ENCODE assay signal across 9 cellular contexts in the genomic region with DNA sequence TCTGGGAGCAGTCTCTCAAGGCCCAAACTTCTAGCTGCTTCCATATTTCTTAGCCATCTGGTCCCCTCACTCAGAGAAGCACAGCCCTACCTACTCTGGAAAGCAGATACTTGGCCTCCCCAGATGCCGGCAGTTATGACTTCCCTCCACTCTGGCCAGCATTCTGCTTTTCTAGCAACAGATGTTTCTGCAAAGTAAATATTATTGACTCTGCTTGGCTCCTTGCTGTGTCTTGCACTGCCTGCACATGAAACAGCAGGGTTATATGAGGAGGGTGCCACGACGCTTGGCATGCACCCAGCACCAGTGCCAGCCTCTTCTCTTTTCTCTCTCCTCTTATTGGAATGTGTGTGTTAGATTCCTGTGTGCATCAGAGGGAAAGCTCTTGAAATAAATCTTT.
A peak's percentile ranks its signal among the peaks of the same experiment; 100 is the strongest.
DNase-seq lines count a peak whose midpoint lies in the region; ATAC-seq and TF ChIP-seq lines count a peak whose summit lies in the region.
"Had no signal": no experiment of that assay in that cellular context is flagged by ENCODE, and none has a peak within 500 bp of the region (broad histone marks: within the 10 kb centered on the region; RNA-seq: fewer than 3 reads in every experiment).

No MANE protein-coding gene starts in this region.

- no peak for TF ChIP-seq RAD21 in IMR-90 (IDR thresholded peaks at IDR 0.05; ENCODE audit: low read length)

- H3K4me1 ChIP-seq in IMR-90 (ENCODE audit: control insufficient read depth, insufficient read depth, low read length), result peaks cover 4% of the 10 kb centered on the region; the same call in 1 of the 2 replicates

- H2AK9ac ChIP-seq in IMR-90 (replicated peaks; ENCODE audit: low read depth, low read length, poor library complexity), result peak overlapping the region; percentile 68

- no peak overlapping the region for H3K4me2 ChIP-seq in IMR-90 (ENCODE audit: low read depth, low read length)

- H2BK15ac ChIP-seq in IMR-90 (ENCODE audit: low read depth, low read length), result no peak overlapping the region

- no peaks in the 10 kb centered on the region for H4K20me1 ChIP-seq in IMR-90 (ENCODE audit: insufficient read depth, low read length)

- POLR2A ChIA-PET in IMR-90 (lab: Charles Lee; ENCODE audit: unreplicated experiment), result no interaction called here

- H2BK120ac ChIP-seq in IMR-90 (ENCODE audit: low read depth, low read length), result no peak overlapping the region

- H2AFZ ChIP-seq in IMR-90 (replicated peaks; ENCODE audit: low read length, poor library complexity), result no peak overlapping the region

- no peak overlapping the region for H3K4me3 ChIP-seq in IMR-90 (ENCODE audit: insufficient read depth, low read depth, low read length)

- H3K36me3 ChIP-seq in IMR-90 (ENCODE audit: control insufficient read depth, insufficient read depth, low read length), result no peaks in the 10 kb centered on the region

- H3K79me1 ChIP-seq in IMR-90 (ENCODE audit: low read depth in 1 of 2, low read length in 2 of 2), result no peaks in the 10 kb centered on the region

- no peak overlapping the region for H2AK5ac ChIP-seq in IMR-90 (ENCODE audit: low read depth, low read length)

- no peak overlapping the region for H3K4ac ChIP-seq in IMR-90 (ENCODE audit: low read depth, low read length)

- no peak overlapping the region for H3K56ac ChIP-seq in IMR-90 (ENCODE audit: extremely low read depth, insufficient read depth, low read length)

- no peak overlapping the region for H3K18ac ChIP-seq in IMR-90 (ENCODE audit: low read depth, low read length)

- TF ChIP-seq POLR2A in IMR-90 (IDR thresholded peaks at IDR 0.05; ENCODE audit: low read depth, low read length), result no peak

- TF ChIP-seq CTCF in IMR-90 (conservative IDR thresholded peaks at IDR 0.05; ENCODE audit: low read depth, low read length), result no peak

- peaks cover 29% of the 10 kb centered on the region for H3K27me3 ChIP-seq in IMR-90 (ENCODE audit: control insufficient read depth, insufficient read depth, low read length)

- dilution Hi-C loops in IMR-90 (cut with HindIII; ENCODE audit: low sequenced_read_pairs, unreplicated experiment), result no loop called here

- BruUV-seq in IMR-90 (replicated peaks; lab: Mats Ljungman, UMichigan), result no TSS peak

- CTCF ChIA-PET in IMR-90 (lab: Yijun Ruan, JAX), result interaction anchor here (1.0 kb wide), 1 partner anchor 98 kb away, joined by 3 read pairs; no protein-coding TSS in a partner anchor

- H3K27ac ChIP-seq in IMR-90 (ENCODE audit: insufficient read depth, low read length), result no peak overlapping the region

- in situ Hi-C loops in IMR-90 (cut with MboI; ENCODE audit: low sequenced_read_pairs), result loop anchor here (5.0 to 10.0 kb wide), 3 partner anchors 98 to 265 kb away; a partner anchor contains a TSS

- H4K8ac ChIP-seq in IMR-90 (ENCODE audit: low read depth in 2 of 2, low read length in 2 of 2), result no peak overlapping the region

- no peak overlapping the region for H4K91ac ChIP-seq in IMR-90 (ENCODE audit: insufficient read depth, low read depth, low read length)

- WGBS in IMR-90 (ENCODE audit: extremely low coverage in 2 of 2, insufficient read length in 1 of 2), 2 experiments, result no CpG with 5 or more reads among the region's 3 CpGs

- H3K23ac ChIP-seq in IMR-90 (ENCODE audit: low read depth, low read length), result no peak overlapping the region

- no peak overlapping the region for H3K14ac ChIP-seq in IMR-90 (replicated peaks; ENCODE audit: low read depth, low read length)

- ATAC-seq in IMR-90 (ENCODE audit: low read depth) (peak; percentile 64), sciatic nerve (peak; percentile 48), GM21528 (IDR thresholded peaks at IDR 0.05; ENCODE audit: low FRiP score, unreplicated experiment) (no peak)
- ATAC-seq: natural killer cell treated with Interleukin-12 subunit alpha and Interleukin-12 subunit beta and Interleukin-15 and Interleukin-18, amount 100 ng/mL, for 72 hours had no signal

- H3K9me1 ChIP-seq in IMR-90 (ENCODE audit: insufficient read depth, low read length), result no peaks in the 10 kb centered on the region

- intact Hi-C loops in IMR-90 (cut with micrococcal nuclease) (no loop called here), sciatic nerve (cut with DNase I) (no loop called here)

- no peak overlapping the region for H2BK5ac ChIP-seq in IMR-90 (ENCODE audit: low read depth, low read length, poor library complexity, severe bottlenecking)

- no peaks in the 10 kb centered on the region for H3K9me3 ChIP-seq in IMR-90 (ENCODE audit: control insufficient read depth, insufficient read depth, low read length)

- H4K5ac ChIP-seq in IMR-90 (ENCODE audit: low read depth, low read length), result no peak overlapping the region

- peak; percentile 11 for DNase-seq in IMR-90
- peak; percentile 13 to 76 for DNase-seq in NCI-H446 (lab: John Stamatoyannopoulos, UW)
- peak; percentile 43 for DNase-seq in epidermal melanocyte (ENCODE audit: insufficient read length, low spot score)
- no peak for DNase-seq in sciatic nerve (ENCODE audit: low spot score)
- no peak for DNase-seq in NCI-H2227 treated with DMSO at 0.1 percent for 48 hours (lab: John Stamatoyannopoulos, UW)
- no peak for DNase-seq in superior temporal gyrus (ENCODE audit: extremely low spot score)
- DNase-seq: stimulated activated CD4-positive, alpha-beta T cell treated with anti-CD3 and anti-CD28 coated beads, Interleukin-15, amount 100 ng/mL, for 24 hours had no signal

- H2BK20ac ChIP-seq in IMR-90 (ENCODE audit: low read depth, low read length), result no peak overlapping the region

- H3K9ac ChIP-seq in IMR-90 (ENCODE audit: low read depth, low read length), result no peak overlapping the region

TF ChIP-seq in IMR-90, 13 proteins besides CTCF, POLR2A, EP300 and RAD21:
- TF ChIP-seq MAZ (IDR thresholded peaks at IDR 0.05; ENCODE audit: borderline replicate concordance, low read depth, low read length) (no peak), MAFK (IDR thresholded peaks at IDR 0.05; ENCODE audit: low read depth, low read length) (no peak)

Comparison
In these comparisons a context has a peak if more than half of its experiments do, and no peak if none do; other contexts are left out.
1. DNase-seq: peak in IMR-90 (single experiment), NCI-H446 (2 of 2) and epidermal melanocyte (single experiment); none in sciatic nerve (single experiment), NCI-H2227 treated with DMSO at 0.1 percent for 48 hours (single experiment) and superior temporal gyrus (single experiment).